Comparison of ENCODE assay signal across 1 cellular context in genomic region chr2:36476411-36476810, GRCh38.
TF ChIP-seq lines count a peak whose summit lies in the region.

No MANE protein-coding gene starts in this region.

TF ChIP-seq in K562, 482 proteins besides CTCF, POLR2A, EP300 and RAD21:
- TF ChIP-seq SMC3 (conservative IDR thresholded peaks at IDR 0.05; ENCODE audit: insufficient read depth, low read depth, low read length) = no peak
- no peak for TF ChIP-seq ZNF764 (CRISPR knock-in tag; IDR thresholded peaks at IDR 0.05; ENCODE audit: low read depth)
- TF ChIP-seq ZSCAN29 (IDR thresholded peaks at IDR 0.05) = no peak
- TF ChIP-seq ZNF512 (tag; IDR thresholded peaks at IDR 0.05) = no peak
- no peak for TF ChIP-seq ZNF431 (CRISPR knock-in tag; IDR thresholded peaks at IDR 0.05)
- TF ChIP-seq, protein P1, sequence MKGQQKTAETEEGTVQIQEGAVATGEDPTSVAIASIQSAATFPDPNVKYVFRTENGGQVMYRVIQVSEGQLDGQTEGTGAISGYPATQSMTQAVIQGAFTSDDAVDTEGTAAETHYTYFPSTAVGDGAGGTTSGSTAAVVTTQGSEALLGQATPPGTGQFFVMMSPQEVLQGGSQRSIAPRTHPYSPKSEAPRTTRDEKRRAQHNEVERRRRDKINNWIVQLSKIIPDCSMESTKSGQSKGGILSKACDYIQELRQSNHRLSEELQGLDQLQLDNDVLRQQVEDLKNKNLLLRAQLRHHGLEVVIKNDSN (CRISPR knock-in tag; IDR thresholded peaks at IDR 0.05) = no peak
- TF ChIP-seq MNT (conservative IDR thresholded peaks at IDR 0.05) = no peak
- no peak for TF ChIP-seq RAD51 (IDR thresholded peaks at IDR 0.05; ENCODE audit: borderline replicate concordance, low read depth)
